ENCODE assay signal across 10 cellular contexts in genomic region chr6:38673397-38674165, GRCh38. TPM values are rescaled to one million over a fixed set of nuclear protein-coding genes. Genes with fewer than 3 reads are reported as not detected.
A peak's percentile ranks its signal among the peaks of the same experiment; 100 is the strongest.
DNase-seq lines count a peak whose midpoint lies in the region; ATAC-seq and TF ChIP-seq lines count a peak whose summit lies in the region.
"Had no signal": no experiment of that assay in that cellular context is flagged by ENCODE, and none has a peak within 500 bp of the region (broad histone marks: within the 10 kb centered on the region; RNA-seq: fewer than 3 reads in every experiment).

No MANE protein-coding gene starts in this region.

- no peaks in the 10 kb centered on the region for H3K27me3 Mint-ChIP-seq in activated naive CD4-positive, alpha-beta T cell treated with anti-CD3 and anti-CD28 coated beads, Interleukin-2, amount 10 ng/mL, durations not matched to agents 7 days and 5 days
- H3K27me3 Mint-ChIP-seq in stimulated activated naive CD8-positive, alpha-beta T cell treated with anti-CD3 and anti-CD28 coated beads, Interleukin-15, amount 100 ng/mL, for 72 hours: no peaks in the 10 kb centered on the region
- H3K27me3 Mint-ChIP-seq in WTC11 (ENCODE audit: low read depth): no peaks in the 10 kb centered on the region

- H3K9me3 Mint-ChIP-seq in activated naive CD4-positive, alpha-beta T cell treated with anti-CD3 and anti-CD28 coated beads, Interleukin-2, amount 10 ng/mL, durations not matched to agents 7 days and 5 days: peaks cover 2% of the 10 kb centered on the region
- peaks cover 0 to 7% of the 10 kb centered on the region in 2 donors for H3K9me3 Mint-ChIP-seq in stimulated activated naive CD8-positive, alpha-beta T cell treated with anti-CD3 and anti-CD28 coated beads, Interleukin-15, amount 100 ng/mL, for 72 hours
- peaks cover 5% of the 10 kb centered on the region for H3K9me3 Mint-ChIP-seq in WTC11
- H3K9me3 Mint-ChIP-seq: nephron had no signal

- POLR2A ChIA-PET in WTC11 (lab: Charles Lee): no interaction called here

- no peaks in the 10 kb centered on the region for H3K27me3 ChIP-seq in transverse colon
- H3K27me3 ChIP-seq: heart right ventricle had no signal

- no peak for TF ChIP-seq CTCF in WTC11 (IDR thresholded peaks at IDR 0.05)
- TF ChIP-seq CTCF in transverse colon (IDR thresholded peaks at IDR 0.05): no peak

- H3K4me3 Mint-ChIP-seq in activated naive CD4-positive, alpha-beta T cell treated with anti-CD3 and anti-CD28 coated beads, Interleukin-2, amount 10 ng/mL, durations not matched to agents 7 days and 5 days: no peak overlapping the region
- H3K4me3 Mint-ChIP-seq in stimulated activated naive CD8-positive, alpha-beta T cell treated with anti-CD3 and anti-CD28 coated beads, Interleukin-15, amount 100 ng/mL, for 72 hours: peak overlapping the region; percentile 29 to 32
- H3K4me3 Mint-ChIP-seq in WTC11: no peak overlapping the region
- H3K4me3 Mint-ChIP-seq: nephron had no signal

- in situ Hi-C loops in transverse colon (cut with MboI; ENCODE audit: low pct_ligation_motif_present in 1 of 4, low pct_unique_long_range_greater_than_20kb in 1 of 4, low sequenced_read_pairs in 3 of 4): no loop called here

- intact Hi-C loops in transverse colon (cut with DNase I; ENCODE audit: low total_unique reads): no loop called here

- peak overlapping the region; percentile 29 for H3K27ac Mint-ChIP-seq in activated naive CD4-positive, alpha-beta T cell treated with anti-CD3 and anti-CD28 coated beads, Interleukin-2, amount 10 ng/mL, durations not matched to agents 7 days and 5 days
- H3K27ac Mint-ChIP-seq in stimulated activated naive CD8-positive, alpha-beta T cell treated with anti-CD3 and anti-CD28 coated beads, Interleukin-15, amount 100 ng/mL, for 72 hours: peak overlapping the region in 1 of 2 donors; percentile 41
- no peak overlapping the region for H3K27ac Mint-ChIP-seq in WTC11
- H3K27ac Mint-ChIP-seq: nephron had no signal

- no peak overlapping the region for H3K4me3 ChIP-seq in transverse colon
- H3K4me3 ChIP-seq: heart right ventricle had no signal

- no peaks in the 10 kb centered on the region for H3K4me1 ChIP-seq in transverse colon
- H3K4me1 ChIP-seq: heart right ventricle had no signal

- no peaks in the 10 kb centered on the region for H3K9me3 ChIP-seq in transverse colon
- H3K9me3 ChIP-seq: heart right ventricle had no signal

- H3K36me3 Mint-ChIP-seq in activated naive CD4-positive, alpha-beta T cell treated with anti-CD3 and anti-CD28 coated beads, Interleukin-2, amount 10 ng/mL, durations not matched to agents 7 days and 5 days: peaks cover 35% of the 10 kb centered on the region
- H3K36me3 Mint-ChIP-seq in WTC11: peaks cover 30% of the 10 kb centered on the region

- H3K27ac ChIP-seq in transverse colon: no peak overlapping the region
- H3K27ac ChIP-seq: heart right ventricle had no signal

- CTCF ChIA-PET in activated naive CD4-positive, alpha-beta T cell treated with anti-CD3 and anti-CD28 coated beads, Interleukin-2, amount 10 ng/mL, durations not matched to agents 7 days and 5 days (lab: Charles Lee): interaction anchor here (0.5 to 1.4 kb wide), 2 partner anchors 100 to 1348 kb away, joined by 3 to 5 read pairs; no protein-coding TSS in a partner anchor
- CTCF ChIA-PET in WTC11 (lab: Charles Lee): interaction anchor here (0.6 kb wide), 1 partner anchor 554 kb away, joined by 3 read pairs; no protein-coding TSS in a partner anchor

- peak; percentile 9 for DNase-seq in stimulated activated CD4-positive, alpha-beta T cell treated with anti-CD3 and anti-CD28 coated beads, Interleukin-1b, Interleukin-23, amount 100 ng/mL, for 48 hours
- DNase-seq in stimulated activated CD4-positive, alpha-beta T cell treated with anti-CD3 and anti-CD28 coated beads, Interleukin-12 subunit alpha, Interleukin-12 subunit beta, amount 100 ng/mL, for 4 hours: no peak
- no peak for DNase-seq in activated naive CD4-positive, alpha-beta T cell treated with anti-CD3 and anti-CD28 coated beads, Interleukin-2, amount 10 ng/mL, durations not matched to agents 7 days and 5 days
- DNase-seq in stimulated activated naive CD8-positive, alpha-beta T cell treated with anti-CD3 and anti-CD28 coated beads, Interleukin-15, amount 100 ng/mL, for 72 hours: no peak
- DNase-seq in WTC11 (ENCODE audit: low spot score) (no peak), transverse colon (no peak)
- DNase-seq: cerebellar nuclear complex, heart right ventricle, NCI-H774 had no signal

- H3K36me3 ChIP-seq in transverse colon: peaks cover 0 to 3% (median 0%) of the 10 kb centered on the region in 4 donors

- no peak for TF ChIP-seq POLR2A in transverse colon (IDR thresholded peaks at IDR 0.05)

- no peak for ATAC-seq in stimulated activated naive CD8-positive, alpha-beta T cell treated with anti-CD3 and anti-CD28 coated beads, Interleukin-15, amount 100 ng/mL, for 72 hours
- no peak for ATAC-seq in WTC11

- H3K4me1 Mint-ChIP-seq in activated naive CD4-positive, alpha-beta T cell treated with anti-CD3 and anti-CD28 coated beads, Interleukin-2, amount 10 ng/mL, durations not matched to agents 7 days and 5 days: peaks cover 34% of the 10 kb centered on the region
- peaks cover 41% of the 10 kb centered on the region for H3K4me1 Mint-ChIP-seq in stimulated activated naive CD8-positive, alpha-beta T cell treated with anti-CD3 and anti-CD28 coated beads, Interleukin-15, amount 100 ng/mL, for 72 hours
- H3K4me1 Mint-ChIP-seq in WTC11: no peaks in the 10 kb centered on the region
- H3K4me1 Mint-ChIP-seq: nephron had no signal

- no peak for TF ChIP-seq EP300 in transverse colon (IDR thresholded peaks at IDR 0.05; ENCODE audit: low read depth)

- WGBS in transverse colon (ENCODE audit: low coverage in 1 of 2), 2 donors: 39 to 60% methylated on average over 2 to 9 of the region's 9 CpGs

TF ChIP-seq in WTC11, 78 proteins besides CTCF, POLR2A, EP300 and RAD21:
- TF ChIP-seq TCF7 (CRISPR knock-in tag; IDR thresholded peaks at IDR 0.05; ENCODE audit: low read depth): no peak
- no peak for TF ChIP-seq RORB (CRISPR knock-in tag; IDR thresholded peaks at IDR 0.05)
- no peak for TF ChIP-seq JUN (CRISPR knock-in tag; IDR thresholded peaks at IDR 0.05)
- no peak for TF ChIP-seq E2F1 (CRISPR knock-in tag; IDR thresholded peaks at IDR 0.05)

RNA-seq across cellular contexts. Expression of gene GLO1, which starts 29.4 kb away (rescaled TPM):
- total RNA-seq in WTC11 (2021) (147 to 164 TPM (median 152 TPM) in 3 replicates), transverse colon (10 to 100 TPM; 15.3 to 56.1 (median 36.6) TPM)

RNA-seq across cellular contexts. Expression of gene BTBD9, which starts 33.9 kb away (rescaled TPM):
- total RNA-seq in WTC11 (2021): 4.2 to 4.5 TPM (median 4.3 TPM) in 3 replicates
- 10 to 100 TPM in 3 of 4 donors, 1 to 10 TPM in 1; 8.6 to 34.1 (median 30.8) TPM for total RNA-seq in transverse colon

RNA-seq across cellular contexts. Expression of gene DNAH8, which starts 41.5 kb away (rescaled TPM):
- total RNA-seq in WTC11 (2021) (0.02 TPM in 1 of 3 replicates, not detected in the others), transverse colon (under 1 TPM in 1 of 4 donors, not detected in 3; 0.16 TPM)

Comparison
In these comparisons a context has a peak if more than half of its experiments do, and no peak if none do; other contexts are left out.
1. H3K4me3 Mint-ChIP-seq: peak in stimulated activated naive CD8-positive, alpha-beta T cell treated with anti-CD3 and anti-CD28 coated beads, Interleukin-15, amount 100 ng/mL, for 72 hours (2 of 2); none in activated naive CD4-positive, alpha-beta T cell treated with anti-CD3 and anti-CD28 coated beads, Interleukin-2, amount 10 ng/mL, durations not matched to agents 7 days and 5 days (single experiment) and WTC11 (single experiment).